Comparison of ENCODE assay signal across 1 cellular context in genomic region chr19:34482380-34483250, GRCh38.
TF ChIP-seq lines count a peak whose summit lies in the region.

No MANE protein-coding gene starts in this region.

TF ChIP-seq in HepG2, 621 proteins besides CTCF, POLR2A, EP300 and RAD21 (continues in another document):
- TF ChIP-seq MYPOP (CRISPR knock-in tag; IDR thresholded peaks at IDR 0.05) (peak; percentile 69; the same call in 1 of the 2 replicates), EEA1 (CRISPR knock-in tag; IDR thresholded peaks at IDR 0.05; ENCODE audit: borderline replicate concordance) (0 out of 2 replicates have a peak, but pooled peaks have one; percentile 51), SIN3A (IDR thresholded peaks at IDR 0.05; ENCODE audit: borderline replicate concordance, low read depth, low read length) (no peak), SALL2 (CRISPR knock-in tag; IDR thresholded peaks at IDR 0.05) (no peak), ZFY (CRISPR knock-in tag; IDR thresholded peaks at IDR 0.05) (peak; percentile 22; the same call in 1 of the 2 replicates), UBTF (CRISPR knock-in tag; IDR thresholded peaks at IDR 0.05) (peak; percentile 84), HOXA3 (CRISPR knock-in tag; IDR thresholded peaks at IDR 0.05) (peak; percentile 21; the same call in 1 of the 2 replicates), SPEN (CRISPR knock-in tag; IDR thresholded peaks at IDR 0.05; ENCODE audit: low read depth) (0 out of 2 replicates have a peak, but pooled peaks have one; percentile 26), KDM5B (CRISPR knock-in tag; IDR thresholded peaks at IDR 0.05; ENCODE audit: borderline replicate concordance) (0 out of 2 replicates have a peak, but pooled peaks have one; percentile 14), ZNF768 (CRISPR knock-in tag; IDR thresholded peaks at IDR 0.05) (peak; percentile 61; the same call in 1 of the 2 replicates), RBM39 (IDR thresholded peaks at IDR 0.05; ENCODE audit: low read depth, low read length, poor library complexity, severe bottlenecking) (no peak), E2F5 (CRISPR knock-in tag; conservative IDR thresholded peaks at IDR 0.05) (no peak), ZNF788 (CRISPR knock-in tag; IDR thresholded peaks at IDR 0.05; ENCODE audit: borderline replicate concordance) (peak; percentile 17; the same call in 1 of the 2 replicates), PHF8 (CRISPR knock-in tag; IDR thresholded peaks at IDR 0.05) (peak; percentile 38; the same call in 1 of the 2 replicates), ZFX (CRISPR knock-in tag; IDR thresholded peaks at IDR 0.05; ENCODE audit: low read depth) (peak; percentile 64), ZNF724P (CRISPR knock-in tag; IDR thresholded peaks at IDR 0.05; ENCODE audit: borderline replicate concordance) (0 out of 2 replicates have a peak, but pooled peaks have one; percentile 24), HNRNPLL (IDR thresholded peaks at IDR 0.05; ENCODE audit: low read depth, low read length, poor library complexity, severe bottlenecking) (peak; percentile 17), TFE3 (CRISPR knock-in tag; IDR thresholded peaks at IDR 0.05) (no peak), NFAT5 (CRISPR knock-in tag; IDR thresholded peaks at IDR 0.05) (0 out of 2 replicates have a peak, but pooled peaks have one; percentile 31), ZNF777 (CRISPR knock-in tag; IDR thresholded peaks at IDR 0.05) (peak; percentile 81), ZBTB14 (CRISPR knock-in tag; IDR thresholded peaks at IDR 0.05) (0 out of 2 replicates have a peak, but pooled peaks have one; percentile 43), ZNF800 (CRISPR knock-in tag; IDR thresholded peaks at IDR 0.05) (peak; percentile 99)
- TF ChIP-seq, protein P1, sequence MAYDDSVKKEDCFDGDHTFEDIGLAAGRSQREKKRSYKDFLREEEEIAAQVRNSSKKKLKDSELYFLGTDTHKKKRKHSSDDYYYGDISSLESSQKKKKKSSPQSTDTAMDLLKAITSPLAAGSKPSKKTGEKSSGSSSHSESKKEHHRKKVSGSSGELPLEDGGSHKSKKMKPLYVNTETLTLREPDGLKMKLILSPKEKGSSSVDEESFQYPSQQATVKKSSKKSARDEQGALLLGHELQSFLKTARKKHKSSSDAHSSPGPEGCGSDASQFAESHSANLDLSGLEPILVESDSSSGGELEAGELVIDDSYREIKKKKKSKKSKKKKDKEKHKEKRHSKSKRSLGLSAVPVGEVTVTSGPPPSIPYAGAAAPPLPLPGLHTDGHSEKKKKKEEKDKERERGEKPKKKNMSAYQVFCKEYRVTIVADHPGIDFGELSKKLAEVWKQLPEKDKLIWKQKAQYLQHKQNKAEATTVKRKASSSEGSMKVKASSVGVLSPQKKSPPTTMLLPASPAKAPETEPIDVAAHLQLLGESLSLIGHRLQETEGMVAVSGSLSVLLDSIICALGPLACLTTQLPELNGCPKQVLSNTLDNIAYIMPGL (CRISPR knock-in tag; IDR thresholded peaks at IDR 0.05; ENCODE audit: borderline replicate concordance in 1 of 2, low read depth in 1 of 2): peak in 1 of 2 experiments; percentile 30; a peak in 1 of 4 replicates
- TF ChIP-seq, protein P2, sequence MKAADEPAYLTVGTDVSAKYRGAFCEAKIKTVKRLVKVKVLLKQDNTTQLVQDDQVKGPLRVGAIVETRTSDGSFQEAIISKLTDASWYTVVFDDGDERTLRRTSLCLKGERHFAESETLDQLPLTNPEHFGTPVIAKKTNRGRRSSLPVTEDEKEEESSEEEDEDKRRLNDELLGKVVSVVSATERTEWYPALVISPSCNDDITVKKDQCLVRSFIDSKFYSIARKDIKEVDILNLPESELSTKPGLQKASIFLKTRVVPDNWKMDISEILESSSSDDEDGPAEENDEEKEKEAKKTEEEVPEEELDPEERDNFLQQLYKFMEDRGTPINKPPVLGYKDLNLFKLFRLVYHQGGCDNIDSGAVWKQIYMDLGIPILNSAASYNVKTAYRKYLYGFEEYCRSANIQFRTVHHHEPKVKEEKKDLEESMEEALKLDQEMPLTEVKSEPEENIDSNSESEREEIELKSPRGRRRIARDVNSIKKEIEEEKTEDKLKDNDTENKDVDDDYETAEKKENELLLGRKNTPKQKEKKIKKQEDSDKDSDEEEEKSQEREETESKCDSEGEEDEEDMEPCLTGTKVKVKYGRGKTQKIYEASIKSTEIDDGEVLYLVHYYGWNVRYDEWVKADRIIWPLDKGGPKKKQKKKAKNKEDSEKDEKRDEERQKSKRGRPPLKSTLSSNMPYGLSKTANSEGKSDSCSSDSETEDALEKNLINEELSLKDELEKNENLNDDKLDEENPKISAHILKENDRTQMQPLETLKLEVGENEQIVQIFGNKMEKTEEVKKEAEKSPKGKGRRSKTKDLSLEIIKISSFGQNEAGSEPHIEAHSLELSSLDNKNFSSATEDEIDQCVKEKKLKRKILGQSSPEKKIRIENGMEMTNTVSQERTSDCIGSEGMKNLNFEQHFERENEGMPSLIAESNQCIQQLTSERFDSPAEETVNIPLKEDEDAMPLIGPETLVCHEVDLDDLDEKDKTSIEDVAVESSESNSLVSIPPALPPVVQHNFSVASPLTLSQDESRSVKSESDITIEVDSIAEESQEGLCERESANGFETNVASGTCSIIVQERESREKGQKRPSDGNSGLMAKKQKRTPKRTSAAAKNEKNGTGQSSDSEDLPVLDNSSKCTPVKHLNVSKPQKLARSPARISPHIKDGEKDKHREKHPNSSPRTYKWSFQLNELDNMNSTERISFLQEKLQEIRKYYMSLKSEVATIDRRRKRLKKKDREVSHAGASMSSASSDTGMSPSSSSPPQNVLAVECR (CRISPR knock-in tag; IDR thresholded peaks at IDR 0.05; ENCODE audit: borderline replicate concordance): 0 out of 2 replicates have a peak, but pooled peaks have one; percentile 46
